Comparison of ENCODE assay signal across 7 cellular contexts in genomic region chr9:35697486-35697885, GRCh38. TPM values are rescaled to one million over a fixed set of nuclear protein-coding genes. Genes with fewer than 3 reads are reported as not detected.
DNase-seq lines count a peak whose midpoint lies in the region; ATAC-seq and TF ChIP-seq lines count a peak whose summit lies in the region.
"Had no signal": no experiment of that assay in that cellular context is flagged by ENCODE, and none has a peak within 500 bp of the region (broad histone marks: within the 10 kb centered on the region; RNA-seq: fewer than 3 reads in every experiment).

No MANE protein-coding gene starts in this region.

- no peak overlapping the region for H2BK5ac ChIP-seq in mesenchymal stem cell (ENCODE audit: low read depth, low read length, poor library complexity, severe bottlenecking)

- H3K4ac ChIP-seq in mesenchymal stem cell (ENCODE audit: low read depth in 1 of 2, low read length in 2 of 2) = no peak overlapping the region

- H2BK12ac ChIP-seq in mesenchymal stem cell (ENCODE audit: low read length in 2 of 2) = no peak overlapping the region

- TF ChIP-seq POLR2A in gastroesophageal sphincter (IDR thresholded peaks at IDR 0.05) = no peak
- no peak for TF ChIP-seq POLR2A in suprapubic skin (IDR thresholded peaks at IDR 0.05)

- no peak overlapping the region for H3K14ac ChIP-seq in mesenchymal stem cell (ENCODE audit: low read length in 2 of 2)

- no peak overlapping the region for H3K4me3 ChIP-seq in gastroesophageal sphincter
- no peak overlapping the region for H3K4me3 ChIP-seq in suprapubic skin
- no peak overlapping the region for H3K4me3 ChIP-seq in mesenchymal stem cell (ENCODE audit: insufficient read depth in 1 of 2, low read depth in 1 of 2, low read length in 2 of 2)

- no peak overlapping the region for H3K23ac ChIP-seq in mesenchymal stem cell (ENCODE audit: low read length in 2 of 2)

- no peak overlapping the region for H3K4me2 ChIP-seq in mesenchymal stem cell (ENCODE audit: low read length, poor library complexity, severe bottlenecking)

- no peak overlapping the region for H4K91ac ChIP-seq in mesenchymal stem cell (ENCODE audit: low read length)

- H2BK15ac ChIP-seq in mesenchymal stem cell (ENCODE audit: low read depth, poor library complexity, severe bottlenecking) = no peak overlapping the region

- no peak for TF ChIP-seq EP300 in gastroesophageal sphincter (IDR thresholded peaks at IDR 0.05)
- TF ChIP-seq EP300 in suprapubic skin (IDR thresholded peaks at IDR 0.05) = no peak

- H3K4me1 ChIP-seq in gastroesophageal sphincter (peaks cover 4 to 60% (median 25%) of the 10 kb centered on the region in 3 donors), suprapubic skin (peaks cover 20% of the 10 kb centered on the region), mesenchymal stem cell (ENCODE audit: control insufficient read depth, insufficient read depth, low read depth, low read length) (no peaks in the 10 kb centered on the region)

- H2AK5ac ChIP-seq in mesenchymal stem cell (ENCODE audit: low read length, severe bottlenecking) = no peak overlapping the region

- no peak overlapping the region for H3K18ac ChIP-seq in mesenchymal stem cell (ENCODE audit: low read depth in 1 of 2, low read length in 2 of 2)

- H3K27ac ChIP-seq in gastroesophageal sphincter (peak overlapping the region; percentile 96 to 99 (median 98)), suprapubic skin (peak overlapping the region; percentile 43), mesenchymal stem cell (ENCODE audit: low read length, poor library complexity, severe bottlenecking) (no peak overlapping the region)

- DNase-seq in suprapubic skin (ENCODE audit: low spot score in 2 of 2) = no peak
- no peak for DNase-seq in mesenchymal stem cell
- DNase-seq: midbrain; NCI-H2107; stimulated activated CD4-positive, alpha-beta T cell treated with anti-CD3 and anti-CD28 coated beads, Interleukin-12 subunit alpha, Interleukin-12 subunit beta, amount 100 ng/mL, for 4 hours had no signal

- H3K9ac ChIP-seq in mesenchymal stem cell (ENCODE audit: low read length) = no peak overlapping the region

- no peak overlapping the region for H2AFZ ChIP-seq in mesenchymal stem cell (ENCODE audit: low read depth, low read length)

- WGBS in gastroesophageal sphincter (ENCODE audit: low coverage in 1 of 2), 2 donors = 35 to 66% methylated on average over 3 to 13 of the region's 14 CpGs
- WGBS in suprapubic skin = 60% methylated on average over 14 of the region's 14 CpGs
- 96% methylated on average over 14 of the region's 14 CpGs for WGBS in mesenchymal stem cell

- no peak overlapping the region for H4K8ac ChIP-seq in mesenchymal stem cell (ENCODE audit: low read length)

- no peak overlapping the region for H2BK120ac ChIP-seq in mesenchymal stem cell (ENCODE audit: low read depth, low read length)

- H3K27me3 ChIP-seq in gastroesophageal sphincter = no peaks in the 10 kb centered on the region
- no peaks in the 10 kb centered on the region for H3K27me3 ChIP-seq in suprapubic skin
- no peaks in the 10 kb centered on the region for H3K27me3 ChIP-seq in mesenchymal stem cell (ENCODE audit: control insufficient read depth in 1 of 2, insufficient read depth in 1 of 2, low read length in 2 of 2)

- H3K9me3 ChIP-seq in gastroesophageal sphincter (no peaks in the 10 kb centered on the region), suprapubic skin (no peaks in the 10 kb centered on the region), mesenchymal stem cell (ENCODE audit: control insufficient read depth, low read length) (no peaks in the 10 kb centered on the region)

- TF ChIP-seq CTCF in gastroesophageal sphincter (IDR thresholded peaks at IDR 0.05) = no peak
- no peak for TF ChIP-seq CTCF in suprapubic skin (IDR thresholded peaks at IDR 0.05)

- ATAC-seq in gastroesophageal sphincter (no peak), GM18870 (IDR thresholded peaks at IDR 0.05; ENCODE audit: unreplicated experiment) (no peak)

- H3K79me1 ChIP-seq in mesenchymal stem cell (replicated peaks; ENCODE audit: low read length, poor library complexity, severe bottlenecking) = peaks cover 4% of the 10 kb centered on the region

- peaks cover 0 to 67% of the 10 kb centered on the region in 2 donors for H3K36me3 ChIP-seq in gastroesophageal sphincter
- peaks cover 62% of the 10 kb centered on the region for H3K36me3 ChIP-seq in suprapubic skin
- peaks cover 60 to 69% of the 10 kb centered on the region in 2 experiments for H3K36me3 ChIP-seq in mesenchymal stem cell (ENCODE audit: control insufficient read depth in 1 of 2, insufficient read depth in 2 of 2, low read depth in 1 of 2, low read length in 2 of 2)

RNA-seq across cellular contexts. Expression of gene TPM2, which starts 7.8 kb away (rescaled TPM):
- total RNA-seq in gastroesophageal sphincter (over 10,000 TPM in 3 of 4 donors, 1,000 to 10,000 TPM in 1; 7,572 to 13,568 (median 12,084) TPM), suprapubic skin (100 to 1,000 TPM in 1 of 4 donors, 10 to 100 TPM in 3; 40.6 to 105 (median 56.7) TPM)
- 890 TPM for polyA plus RNA-seq in mesenchymal stem cell (2013, experiment 1 of 2)
- 890 TPM for polyA plus RNA-seq in mesenchymal stem cell (2013, experiment 2 of 2)

RNA-seq across cellular contexts. Expression of gene CA9, which starts 23.8 kb away (rescaled TPM):
- total RNA-seq in gastroesophageal sphincter (1 to 10 TPM in 1 of 4 donors, not detected in 3; 3.9 TPM), suprapubic skin (1 to 10 TPM in 3 of 4 donors, not detected in 1; 2.1 to 5.7 (median 2.8) TPM)
- polyA plus RNA-seq in mesenchymal stem cell (2013, experiment 1 of 2) = 0.30 TPM
- 0.38 TPM for polyA plus RNA-seq in mesenchymal stem cell (2013, experiment 2 of 2)

RNA-seq across cellular contexts. Expression of gene ARHGEF39, which starts 32.5 kb away (rescaled TPM):
- total RNA-seq in gastroesophageal sphincter (1 to 10 TPM in 2 of 4 donors, under 1 TPM in 2; 0.52 to 2.2 (median 0.81) TPM), suprapubic skin (10 to 100 TPM in 1 of 4 donors, 1 to 10 TPM in 1, under 1 TPM in 2; 0.34 to 11.3 (median 1.9) TPM)
- polyA plus RNA-seq in mesenchymal stem cell (2013, experiment 1 of 2) = 0.81 TPM
- polyA plus RNA-seq in mesenchymal stem cell (2013, experiment 2 of 2) = 0.73 TPM

RNA-seq across cellular contexts. Expression of gene TLN1, which starts 34.5 kb away (rescaled TPM):
- total RNA-seq in gastroesophageal sphincter (1,000 to 10,000 TPM in 3 of 4 donors, 100 to 1,000 TPM in 1; 888 to 1,583 (median 1,047) TPM), suprapubic skin (100 to 1,000 TPM; 126 to 179 (median 152) TPM)
- polyA plus RNA-seq in mesenchymal stem cell (2013, experiment 1 of 2) = 98.6 TPM
- polyA plus RNA-seq in mesenchymal stem cell (2013, experiment 2 of 2) = 91.6 TPM

RNA-seq across cellular contexts. Expression of gene CREB3, which starts 35.0 kb away (rescaled TPM):
- total RNA-seq in gastroesophageal sphincter (100 to 1,000 TPM in 1 of 4 donors, 10 to 100 TPM in 3; 75.0 to 104 (median 83.7) TPM), suprapubic skin (10 to 100 TPM; 18.8 to 24.1 (median 23.1) TPM)
- 45.6 TPM for polyA plus RNA-seq in mesenchymal stem cell (2013, experiment 1 of 2)
- 45.1 TPM for polyA plus RNA-seq in mesenchymal stem cell (2013, experiment 2 of 2)

Comparison
In these comparisons a context has a peak if more than half of its experiments do, and no peak if none do; other contexts are left out.
1. RNA of gene TPM2, which starts 7.8 kb away (total RNA-seq): 7,572 to 13,568 TPM in gastroesophageal sphincter; 40.6 to 105 TPM in suprapubic skin; every median in the first group is over 10 times any median in the second.